8 cellular contexts compared by ENCODE assay signal in the genomic region with DNA sequence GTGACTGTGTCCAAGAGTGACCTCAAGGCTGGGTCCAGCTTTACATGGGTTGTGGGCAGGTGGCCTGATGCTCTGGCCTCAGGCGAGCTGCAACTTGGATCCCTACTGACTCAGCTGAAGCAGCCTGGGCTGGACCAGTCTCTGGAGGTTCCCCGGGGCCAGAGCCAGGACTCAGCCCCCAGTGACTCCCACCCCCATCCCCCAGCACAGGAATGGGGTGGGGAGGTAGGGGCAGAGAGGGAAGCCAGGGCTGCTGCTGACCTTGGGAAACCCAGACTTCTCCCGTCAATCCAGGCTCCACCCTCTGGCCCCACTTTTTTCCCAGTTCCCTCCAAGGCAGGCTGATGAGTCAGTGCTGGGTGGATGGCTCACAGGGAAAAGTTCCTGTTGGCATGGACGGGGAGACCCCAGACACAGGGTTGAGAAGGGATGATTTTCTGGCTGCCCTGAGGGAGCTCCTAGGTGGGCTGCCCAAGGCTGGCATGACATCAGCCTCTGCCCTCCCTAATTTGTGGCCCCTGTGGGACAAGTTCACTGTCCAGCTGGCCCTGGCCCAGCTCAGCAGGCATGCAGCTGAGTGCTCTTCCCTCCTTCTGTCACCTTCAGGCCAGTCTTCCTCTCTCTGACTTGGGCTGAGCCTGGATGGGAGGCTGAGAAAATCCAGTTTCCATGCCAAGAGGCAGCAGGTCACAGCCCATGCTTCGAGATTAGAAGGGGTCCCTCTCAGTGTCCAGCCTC. TPM values are rescaled to one million over a fixed set of nuclear protein-coding genes. Genes with fewer than 3 reads are reported as not detected.
DNase-seq lines count a peak whose midpoint lies in the region; ATAC-seq and TF ChIP-seq lines count a peak whose summit lies in the region.

No MANE protein-coding gene starts in this region.

- intact Hi-C loops in uterus (cut with DNase I; ENCODE audit: low total_unique reads): no loop called here

- H3K4me3 ChIP-seq in RWPE2 (ENCODE audit: severe bottlenecking) (peak overlapping the region; percentile 79), uterus (peak overlapping the region; percentile 9 to 92)

- peak; percentile 46 for DNase-seq in activated T-cell treated with anti-CD3 and anti-CD28 coated beads, Interleukin-2, amount 50 U/mL, for 24 hours
- DNase-seq in activated T-cell treated with anti-CD3 and anti-CD28 coated beads for 4 hours: no peak
- DNase-seq in RWPE2 (ENCODE audit: low spot score): peak; percentile 93
- peak in 1 of 3 experiments; percentile 10 for DNase-seq in effector memory CD8-positive, alpha-beta T cell
- no peak for DNase-seq in mesothelial cell of epicardium (ENCODE audit: low spot score in 2 of 2, unreplicated experiment in 2 of 2)
- peak; percentile 78 to 80 for DNase-seq in uterus
- DNase-seq in NCI-H748 treated with DMSO at 0.1 percent for 48 hours (lab: John Stamatoyannopoulos, UW): no peak
- DNase-seq in NCI-H2227 (lab: John Stamatoyannopoulos, UW; ENCODE audit: unreplicated experiment): no peak

- TF ChIP-seq CTCF in RWPE2 (IDR thresholded peaks at IDR 0.05; ENCODE audit: poor library complexity, severe bottlenecking) (no peak), mesothelial cell of epicardium (IDR thresholded peaks at IDR 0.05; ENCODE audit: unreplicated experiment) (no peak), uterus (IDR thresholded peaks at IDR 0.05) (no peak)

- peak; percentile 36 for ATAC-seq in RWPE2 (ENCODE audit: low read depth)
- ATAC-seq in effector memory CD8-positive, alpha-beta T cell (replicated peaks): no peak

- H3K27me3 ChIP-seq in RWPE2 (ENCODE audit: insufficient read depth, poor library complexity, severe bottlenecking): no peaks in the 10 kb centered on the region
- no peaks in the 10 kb centered on the region for H3K27me3 ChIP-seq in uterus

- H3K36me3 ChIP-seq in RWPE2 (ENCODE audit: low read depth) (peaks cover 66% of the 10 kb centered on the region), uterus (no peaks in the 10 kb centered on the region)

- H3K27ac ChIP-seq in RWPE2 (ENCODE audit: poor library complexity, severe bottlenecking) (peak overlapping the region; percentile 98), uterus (peak overlapping the region; percentile 85 to 94)

- H3K9me3 Mint-ChIP-seq in activated T-cell treated with anti-CD3 and anti-CD28 coated beads, Interleukin-2, amount 50 U/mL, for 24 hours: no peaks in the 10 kb centered on the region
- no peaks in the 10 kb centered on the region for H3K9me3 Mint-ChIP-seq in effector memory CD8-positive, alpha-beta T cell
- no peaks in the 10 kb centered on the region for H3K9me3 Mint-ChIP-seq in mesothelial cell of epicardium

- no peaks in the 10 kb centered on the region for H3K27me3 Mint-ChIP-seq in activated T-cell treated with anti-CD3 and anti-CD28 coated beads, Interleukin-2, amount 50 U/mL, for 24 hours
- no peaks in the 10 kb centered on the region for H3K27me3 Mint-ChIP-seq in effector memory CD8-positive, alpha-beta T cell
- H3K27me3 Mint-ChIP-seq in mesothelial cell of epicardium (ENCODE audit: low read depth): peaks cover 16% of the 10 kb centered on the region

- peak overlapping the region; percentile 97 for H3K4me3 Mint-ChIP-seq in activated T-cell treated with anti-CD3 and anti-CD28 coated beads, Interleukin-2, amount 50 U/mL, for 24 hours
- peak overlapping the region; percentile 92 to 93 for H3K4me3 Mint-ChIP-seq in effector memory CD8-positive, alpha-beta T cell
- peak overlapping the region; percentile 72 for H3K4me3 Mint-ChIP-seq in mesothelial cell of epicardium

- H3K9me3 ChIP-seq in RWPE2 (ENCODE audit: severe bottlenecking) (no peaks in the 10 kb centered on the region), uterus (no peaks in the 10 kb centered on the region)

- no peak for TF ChIP-seq POLR2A in uterus (IDR thresholded peaks at IDR 0.05)

- peaks cover 58% of the 10 kb centered on the region for H3K4me1 Mint-ChIP-seq in activated T-cell treated with anti-CD3 and anti-CD28 coated beads, Interleukin-2, amount 50 U/mL, for 24 hours (ENCODE audit: low read depth)
- H3K4me1 Mint-ChIP-seq in effector memory CD8-positive, alpha-beta T cell (ENCODE audit: low read depth in 2 of 2): peaks cover 64 to 77% of the 10 kb centered on the region in 2 donors
- H3K4me1 Mint-ChIP-seq in mesothelial cell of epicardium: peaks cover 52% of the 10 kb centered on the region

- H3K36me3 Mint-ChIP-seq in activated T-cell treated with anti-CD3 and anti-CD28 coated beads, Interleukin-2, amount 50 U/mL, for 24 hours (ENCODE audit: low read depth): peaks cover 69% of the 10 kb centered on the region
- peaks cover 92% of the 10 kb centered on the region for H3K36me3 Mint-ChIP-seq in effector memory CD8-positive, alpha-beta T cell (ENCODE audit: insufficient read depth)
- H3K36me3 Mint-ChIP-seq in mesothelial cell of epicardium: peaks cover 4% of the 10 kb centered on the region

- H3K4me1 ChIP-seq in RWPE2 (ENCODE audit: insufficient read depth, poor library complexity, severe bottlenecking) (peaks cover 29% of the 10 kb centered on the region), uterus (peaks cover 14 to 50% of the 10 kb centered on the region in 2 donors)

- peak overlapping the region; percentile 99 for H3K27ac Mint-ChIP-seq in activated T-cell treated with anti-CD3 and anti-CD28 coated beads, Interleukin-2, amount 50 U/mL, for 24 hours
- peak overlapping the region; percentile 98 to 99 for H3K27ac Mint-ChIP-seq in effector memory CD8-positive, alpha-beta T cell
- peak overlapping the region; percentile 88 for H3K27ac Mint-ChIP-seq in mesothelial cell of epicardium

RNA-seq across cellular contexts. Expression of a gene that starts 2.2 kb away (rescaled TPM):
- total RNA-seq in mesothelial cell of epicardium: 8.9 to 11.1 TPM (median 9.2 TPM) in 3 replicates
- 10 to 100 TPM in 1 of 4 donors, 1 to 10 TPM in 3; 2.5 to 11.5 (median 8.5) TPM for total RNA-seq in uterus

RNA-seq across cellular contexts. Expression of a gene that starts 37.9 kb away (rescaled TPM):
- total RNA-seq in mesothelial cell of epicardium: 58.2 to 58.7 TPM (median 58.4 TPM) in 3 replicates
- 100 to 1,000 TPM in 1 of 4 donors, 10 to 100 TPM in 3; 39.1 to 186 (median 69.1) TPM for total RNA-seq in uterus

Comparison
In these comparisons a context has a peak if more than half of its experiments do, and no peak if none do; other contexts are left out.
1. DNase-seq: peak in activated T-cell treated with anti-CD3 and anti-CD28 coated beads, Interleukin-2, amount 50 U/mL, for 24 hours (single experiment), RWPE2 (single experiment) and uterus (2 of 2); none in activated T-cell treated with anti-CD3 and anti-CD28 coated beads for 4 hours (single experiment), mesothelial cell of epicardium (0 of 2), NCI-H748 treated with DMSO at 0.1 percent for 48 hours (single experiment) and NCI-H2227 (single experiment).
2. Peak in every context shown above with its lines, with median percentiles within 50 percentile points of each other: H3K27ac Mint-ChIP-seq and H3K4me3 Mint-ChIP-seq.